In the genomic region with DNA sequence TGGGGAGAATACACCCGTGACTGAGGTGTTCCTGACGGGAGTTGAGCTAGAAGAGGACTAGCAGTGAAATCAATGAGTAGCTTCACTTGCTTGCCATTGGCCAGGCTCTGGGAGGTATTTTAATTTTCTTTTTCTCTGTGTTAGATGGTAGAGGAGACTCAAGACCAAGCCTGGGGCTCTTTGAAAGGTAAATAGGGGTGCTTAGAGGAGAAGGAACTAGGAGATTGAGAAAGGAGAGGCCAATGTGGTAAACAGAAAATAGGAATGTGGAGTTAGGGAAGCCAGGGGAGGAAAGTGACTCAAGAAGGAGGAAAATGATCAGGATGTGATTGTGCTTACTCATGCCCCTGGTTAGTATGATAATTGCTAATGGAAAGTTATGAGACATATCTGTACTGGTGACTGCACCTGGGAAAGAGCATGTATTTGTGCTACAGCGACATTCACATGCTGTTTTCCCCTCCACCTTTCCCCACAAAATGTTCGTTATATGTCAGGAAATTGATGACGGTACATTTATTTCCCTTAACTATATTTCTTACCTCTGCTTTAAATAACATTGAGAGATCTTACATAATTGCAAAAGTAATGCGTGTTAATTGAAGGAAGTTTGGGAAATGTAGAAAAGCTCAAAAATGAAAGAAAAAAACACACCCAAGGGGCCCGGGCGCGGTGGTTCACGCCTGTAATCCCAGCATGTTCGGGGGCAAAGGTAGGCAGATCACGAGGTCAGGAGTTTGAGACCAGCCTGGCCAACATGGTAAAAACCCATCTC, we compare ENCODE assay signal across 1 cellular context.
TF ChIP-seq lines count a peak whose summit lies in the region.

No MANE protein-coding gene starts in this region.

TF ChIP-seq in GM23338, 12 proteins besides CTCF, POLR2A, EP300 and RAD21 (continued from another document):
- TF ChIP-seq ZNF331 (CRISPR knock-in tag; IDR thresholded peaks at IDR 0.05; ENCODE audit: low read depth): no peak
- TF ChIP-seq, protein P1, sequence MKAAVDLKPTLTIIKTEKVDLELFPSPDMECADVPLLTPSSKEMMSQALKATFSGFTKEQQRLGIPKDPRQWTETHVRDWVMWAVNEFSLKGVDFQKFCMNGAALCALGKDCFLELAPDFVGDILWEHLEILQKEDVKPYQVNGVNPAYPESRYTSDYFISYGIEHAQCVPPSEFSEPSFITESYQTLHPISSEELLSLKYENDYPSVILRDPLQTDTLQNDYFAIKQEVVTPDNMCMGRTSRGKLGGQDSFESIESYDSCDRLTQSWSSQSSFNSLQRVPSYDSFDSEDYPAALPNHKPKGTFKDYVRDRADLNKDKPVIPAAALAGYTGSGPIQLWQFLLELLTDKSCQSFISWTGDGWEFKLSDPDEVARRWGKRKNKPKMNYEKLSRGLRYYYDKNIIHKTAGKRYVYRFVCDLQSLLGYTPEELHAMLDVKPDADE (IDR thresholded peaks at IDR 0.05): no peak
- no peak for TF ChIP-seq EZH2 (IDR thresholded peaks at IDR 0.05; ENCODE audit: low read depth, unreplicated experiment)
- no peak for TF ChIP-seq JUNB (IDR thresholded peaks at IDR 0.05; ENCODE audit: unreplicated experiment)
